ENCODE assay signal across 29 cellular contexts in the genomic region with DNA sequence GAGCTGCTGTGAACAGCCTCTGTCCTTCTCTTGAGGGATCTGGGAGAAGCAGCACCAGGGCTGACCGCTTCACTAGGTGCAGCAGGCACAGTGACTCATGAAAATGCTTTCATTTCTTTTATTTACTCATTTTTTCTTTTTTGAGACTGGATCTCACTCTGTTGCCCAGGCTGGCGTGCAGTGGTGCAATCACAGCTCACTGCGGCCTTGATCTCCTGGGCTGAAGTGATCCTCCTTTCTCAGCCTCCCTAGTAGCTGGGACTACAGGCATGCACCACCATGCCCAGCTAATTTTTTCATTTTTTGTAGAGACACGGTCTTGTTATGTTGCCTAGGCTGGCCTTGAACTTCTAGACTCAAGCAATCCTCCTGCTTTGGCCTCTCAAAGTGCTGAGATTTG.
"Had no signal": no experiment of that assay in that cellular context is flagged by ENCODE, and none has a peak within 500 bp of the region (broad histone marks: within the 10 kb centered on the region; RNA-seq: fewer than 3 reads in every experiment).

No MANE protein-coding gene starts in this region.

- H3K36me3 Mint-ChIP-seq: stimulated activated effector memory CD8-positive, alpha-beta T cell treated with anti-CD3 and anti-CD28 coated beads, Interleukin-12 subunit alpha, Interleukin-12 subunit beta, amount 100 ng/mL, for 72 hours; stimulated activated memory B cell treated with anti-CD40 and anti-IgM and Interleukin-4, amounts not matched to agents 10 μg/mL and 1 μg/mL and 100 μg/mL, for 72 hours; stimulated activated naive B cell treated with anti-CD40 and anti-IgM and Interleukin-4, amounts not matched to agents 10 μg/mL and 1 μg/mL and 100 μg/mL, for 72 hours; type B pancreatic cell had no signal

- H3K27ac ChIP-seq: stomach, suprapubic skin, testis, thoracic aorta, thyroid gland, tibial artery, tibial nerve, transverse colon, upper lobe of left lung, upper lobe of right lung, uterus, vagina had no signal

- H3K27ac Mint-ChIP-seq: stimulated activated effector memory CD8-positive, alpha-beta T cell treated with anti-CD3 and anti-CD28 coated beads, Interleukin-12 subunit alpha, Interleukin-12 subunit beta, amount 100 ng/mL, for 72 hours; stimulated activated memory B cell treated with anti-CD40 and anti-IgM and Interleukin-4, amounts not matched to agents 10 μg/mL and 1 μg/mL and 100 μg/mL, for 72 hours; stimulated activated naive B cell treated with anti-CD40 and anti-IgM and Interleukin-4, amounts not matched to agents 10 μg/mL and 1 μg/mL and 100 μg/mL, for 72 hours; stimulated activated naive CD8-positive, alpha-beta T cell treated with anti-CD3 and anti-CD28 coated beads, Interleukin-15, amount 100 ng/mL, for 72 hours; stimulated activated naive CD8-positive, alpha-beta T cell treated with anti-CD3 and anti-CD28 coated beads, Interleukin-15, Interleukin-2, amounts not matched to agents 100 ng/mL and 50 ng/mL, for 24 hours; type B pancreatic cell had no signal

- ATAC-seq: stimulated activated effector memory CD8-positive, alpha-beta T cell treated with anti-CD3 and anti-CD28 coated beads, Interleukin-12 subunit alpha, Interleukin-12 subunit beta, amount 100 ng/mL, for 72 hours; stimulated activated memory B cell treated with anti-CD40 and anti-IgM and Interleukin-4, amounts not matched to agents 10 μg/mL and 1 μg/mL and 100 μg/mL, for 72 hours; stimulated activated naive B cell treated with anti-CD40 and anti-IgM and Interleukin-4, amounts not matched to agents 10 μg/mL and 1 μg/mL and 100 μg/mL, for 72 hours; stimulated activated naive CD8-positive, alpha-beta T cell treated with anti-CD3 and anti-CD28 coated beads, Interleukin-15, amount 100 ng/mL, for 72 hours; stimulated activated naive CD8-positive, alpha-beta T cell treated with anti-CD3 and anti-CD28 coated beads, Interleukin-15, Interleukin-2, amounts not matched to agents 100 U/mL and 50 U/mL, for 24 hours; upper lobe of right lung had no signal

- H3K36me3 ChIP-seq: stomach, suprapubic skin, thoracic aorta, thyroid gland, tibial artery, tibial nerve, transverse colon, upper lobe of left lung, upper lobe of right lung, uterus, vagina had no signal

- DNase-seq: stimulated activated CD4-positive, alpha-beta T cell treated with anti-CD3 and anti-CD28 coated beads, Interleukin-2, amount 100 ng/mL, for 48 hours; stimulated activated CD4-positive, alpha-beta T cell treated with anti-CD3 and anti-CD28 coated beads, Interleukin-4, amount 100 ng/mL, for 1 hour; stimulated activated CD4-positive, alpha-beta T cell treated with anti-CD3 and anti-CD28 coated beads, Interleukin-4, amount 100 ng/mL, for 24 hours; stimulated activated CD4-positive, alpha-beta T cell treated with anti-CD3 and anti-CD28 coated beads, Interleukin-4, amount 100 ng/mL, for 4 hours; stimulated activated CD8-positive, alpha-beta memory T cell treated with anti-CD3 and anti-CD28 coated beads, Interleukin-4, amount 100 ng/mL, for 48 hours; stimulated activated naive B cell treated with anti-CD40 and anti-IgM and Interleukin-4, amounts not matched to agents 10 μg/mL and 1 μg/mL and 100 μg/mL, for 72 hours; stimulated activated naive CD4-positive, alpha-beta T cell; stimulated activated naive CD4-positive, alpha-beta T cell treated with Interleukin-2 at 50 U/mL for 16 hours; stimulated activated naive CD8-positive, alpha-beta T cell treated with anti-CD3 and anti-CD28 coated beads, Interleukin-15, amount 100 ng/mL, for 72 hours; stimulated activated naive CD8-positive, alpha-beta T cell treated with anti-CD3 and anti-CD28 coated beads, Interleukin-15, Interleukin-2, amounts not matched to agents 100 U/mL and 50 U/mL, for 24 hours; stomach; substantia nigra; testis; thyroid gland; tibial artery; transverse colon; trophoblast cell; upper lobe of left lung; upper lobe of right lung; uterus had no signal

- FAIRE-seq: urothelium cell line had no signal

- H3K4me1 ChIP-seq: stomach, suprapubic skin, testis, thyroid gland, tibial artery, tibial nerve, upper lobe of left lung, upper lobe of right lung, uterus, vagina had no signal

- H3K4me3 ChIP-seq: stomach, suprapubic skin, testis, thoracic aorta, thyroid gland, tibial artery, tibial nerve, transverse colon, upper lobe of left lung, upper lobe of right lung, uterus, vagina had no signal

- H3K4me3 Mint-ChIP-seq: stimulated activated effector memory CD8-positive, alpha-beta T cell treated with anti-CD3 and anti-CD28 coated beads, Interleukin-12 subunit alpha, Interleukin-12 subunit beta, amount 100 ng/mL, for 72 hours; stimulated activated memory B cell treated with anti-CD40 and anti-IgM and Interleukin-4, amounts not matched to agents 10 μg/mL and 1 μg/mL and 100 μg/mL, for 72 hours; stimulated activated naive B cell treated with anti-CD40 and anti-IgM and Interleukin-4, amounts not matched to agents 10 μg/mL and 1 μg/mL and 100 μg/mL, for 72 hours; stimulated activated naive CD8-positive, alpha-beta T cell treated with anti-CD3 and anti-CD28 coated beads, Interleukin-15, amount 100 ng/mL, for 72 hours; stimulated activated naive CD8-positive, alpha-beta T cell treated with anti-CD3 and anti-CD28 coated beads, Interleukin-15, Interleukin-2, amounts not matched to agents 100 ng/mL and 50 ng/mL, for 24 hours; type B pancreatic cell had no signal

- H3K4me1 Mint-ChIP-seq: stimulated activated effector memory CD8-positive, alpha-beta T cell treated with anti-CD3 and anti-CD28 coated beads, Interleukin-12 subunit alpha, Interleukin-12 subunit beta, amount 100 ng/mL, for 72 hours; stimulated activated memory B cell treated with anti-CD40 and anti-IgM and Interleukin-4, amounts not matched to agents 10 μg/mL and 1 μg/mL and 100 μg/mL, for 72 hours; stimulated activated naive B cell treated with anti-CD40 and anti-IgM and Interleukin-4, amounts not matched to agents 10 μg/mL and 1 μg/mL and 100 μg/mL, for 72 hours; stimulated activated naive CD8-positive, alpha-beta T cell treated with anti-CD3 and anti-CD28 coated beads, Interleukin-15, amount 100 ng/mL, for 72 hours had no signal

- H3K9me3 ChIP-seq: suprapubic skin, testis, thyroid gland, transverse colon, upper lobe of right lung, uterus, vagina had no signal

- H3K27me3 Mint-ChIP-seq: stimulated activated memory B cell treated with anti-CD40 and anti-IgM and Interleukin-4, amounts not matched to agents 10 μg/mL and 1 μg/mL and 100 μg/mL, for 72 hours; stimulated activated naive B cell treated with anti-CD40 and anti-IgM and Interleukin-4, amounts not matched to agents 10 μg/mL and 1 μg/mL and 100 μg/mL, for 72 hours; stimulated activated naive CD8-positive, alpha-beta T cell treated with anti-CD3 and anti-CD28 coated beads, Interleukin-15, Interleukin-2, amounts not matched to agents 100 ng/mL and 50 ng/mL, for 24 hours had no signal

- H3K9me3 Mint-ChIP-seq: stimulated activated effector memory CD8-positive, alpha-beta T cell treated with anti-CD3 and anti-CD28 coated beads, Interleukin-12 subunit alpha, Interleukin-12 subunit beta, amount 100 ng/mL, for 72 hours; stimulated activated naive CD8-positive, alpha-beta T cell treated with anti-CD3 and anti-CD28 coated beads, Interleukin-15, Interleukin-2, amounts not matched to agents 100 ng/mL and 50 ng/mL, for 24 hours; type B pancreatic cell had no signal

- H3K27me3 ChIP-seq: stomach, suprapubic skin, testis, thyroid gland, tibial artery, tibial nerve, transverse colon, upper lobe of left lung, upper lobe of right lung, uterus, vagina had no signal
